ENCODE assay signal across 1 cellular context in the genomic region with DNA sequence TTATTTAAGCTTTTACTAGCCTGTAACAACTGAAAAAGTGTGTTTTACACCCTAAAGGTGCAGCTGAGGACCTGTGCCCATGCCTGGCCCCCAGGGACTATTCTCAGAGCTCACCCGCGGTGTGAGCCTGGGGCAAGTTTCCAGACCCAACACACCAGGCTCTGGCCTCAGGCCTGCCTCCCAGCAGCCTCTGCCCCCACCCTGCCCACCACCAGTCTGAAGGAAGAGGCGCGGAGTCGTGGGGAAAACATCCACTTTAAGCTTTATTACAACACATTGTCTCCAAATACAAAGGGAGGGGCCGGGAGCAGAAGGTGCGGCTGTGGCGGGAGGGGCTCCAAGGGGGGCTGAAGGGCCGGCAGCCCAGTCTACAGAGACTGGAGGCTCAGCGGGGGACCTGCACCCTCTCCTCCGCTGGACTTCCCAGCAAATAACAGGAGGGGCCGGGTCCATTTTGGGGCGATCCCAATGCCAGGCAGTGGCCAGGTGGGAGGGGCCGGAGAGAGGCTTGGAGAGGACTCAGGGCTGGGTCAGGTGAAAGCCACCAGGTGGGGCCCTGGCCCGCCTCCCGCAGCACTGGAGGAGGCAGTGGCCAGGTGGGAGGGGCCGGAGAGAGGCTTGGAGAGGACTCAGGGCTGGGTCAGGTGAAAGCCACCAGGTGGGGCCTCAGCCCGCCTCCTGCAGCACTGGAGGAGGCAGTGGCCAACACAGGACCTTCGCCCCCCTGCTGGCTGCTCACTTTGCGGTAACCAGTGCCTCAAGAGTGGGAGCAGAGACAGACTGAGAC.
TF ChIP-seq lines count a peak whose summit lies in the region.

No MANE protein-coding gene starts in this region.

TF ChIP-seq in HepG2, 621 proteins besides CTCF, POLR2A, EP300 and RAD21:
- TF ChIP-seq STAG1 (CRISPR knock-in tag; IDR thresholded peaks at IDR 0.05) (peak; percentile 46), AGO2 (optimal IDR thresholded peaks at IDR 0.05; ENCODE audit: low read depth, low read length) (peak; percentile 35), ZNF121 (CRISPR knock-in tag; IDR thresholded peaks at IDR 0.05) (0 out of 2 replicates have a peak, but pooled peaks have one; percentile 54), ZNF318 (CRISPR knock-in tag; IDR thresholded peaks at IDR 0.05) (no peak), ZNF687 (CRISPR knock-in tag; IDR thresholded peaks at IDR 0.05) (peak; percentile 17; the same call in 1 of the 2 replicates), ZEB1 (IDR thresholded peaks at IDR 0.05; ENCODE audit: insufficient replicate concordance, low read depth) (peak; percentile 29)
- TF ChIP-seq, protein P1, sequence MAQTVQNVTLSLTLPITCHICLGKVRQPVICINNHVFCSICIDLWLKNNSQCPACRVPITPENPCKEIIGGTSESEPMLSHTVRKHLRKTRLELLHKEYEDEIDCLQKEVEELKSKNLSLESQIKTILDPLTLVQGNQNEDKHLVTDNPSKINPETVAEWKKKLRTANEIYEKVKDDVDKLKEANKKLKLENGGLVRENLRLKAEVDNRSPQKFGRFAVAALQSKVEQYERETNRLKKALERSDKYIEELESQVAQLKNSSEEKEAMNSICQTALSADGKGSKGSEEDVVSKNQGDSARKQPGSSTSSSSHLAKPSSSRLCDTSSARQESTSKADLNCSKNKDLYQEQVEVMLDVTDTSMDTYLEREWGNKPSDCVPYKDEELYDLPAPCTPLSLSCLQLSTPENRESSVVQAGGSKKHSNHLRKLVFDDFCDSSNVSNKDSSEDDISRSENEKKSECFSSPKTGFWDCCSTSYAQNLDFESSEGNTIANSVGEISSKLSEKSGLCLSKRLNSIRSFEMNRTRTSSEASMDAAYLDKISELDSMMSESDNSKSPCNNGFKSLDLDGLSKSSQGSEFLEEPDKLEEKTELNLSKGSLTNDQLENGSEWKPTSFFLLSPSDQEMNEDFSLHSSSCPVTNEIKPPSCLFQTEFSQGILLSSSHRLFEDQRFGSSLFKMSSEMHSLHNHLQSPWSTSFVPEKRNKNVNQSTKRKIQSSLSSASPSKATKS (CRISPR knock-in tag; IDR thresholded peaks at IDR 0.05), result no peak
